Comparison of ENCODE assay signal across 1 cellular context in the genomic region with DNA sequence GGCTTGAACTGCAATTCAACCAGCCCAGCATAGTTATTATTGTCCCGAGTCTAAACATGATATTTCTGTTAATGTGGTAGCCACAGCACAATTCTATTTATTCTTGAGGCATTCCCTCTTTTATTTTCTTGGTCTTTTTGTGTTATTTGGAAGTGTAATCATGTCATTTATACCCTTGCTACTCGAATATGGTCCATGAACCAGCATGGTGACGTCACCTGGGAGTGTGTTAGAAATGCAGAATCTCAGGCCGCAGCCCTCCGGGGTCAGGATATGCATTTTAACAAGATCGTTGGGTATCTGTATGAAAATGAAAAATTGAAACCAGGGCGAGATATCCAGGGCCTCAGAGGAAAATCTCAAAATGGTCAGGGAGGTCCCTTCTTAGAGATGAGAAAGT.
TF ChIP-seq lines count a peak whose summit lies in the region.

No MANE protein-coding gene starts in this region.

TF ChIP-seq in K562, 482 proteins besides CTCF, POLR2A, EP300 and RAD21 (continued from another document):
- TF ChIP-seq, protein P1, sequence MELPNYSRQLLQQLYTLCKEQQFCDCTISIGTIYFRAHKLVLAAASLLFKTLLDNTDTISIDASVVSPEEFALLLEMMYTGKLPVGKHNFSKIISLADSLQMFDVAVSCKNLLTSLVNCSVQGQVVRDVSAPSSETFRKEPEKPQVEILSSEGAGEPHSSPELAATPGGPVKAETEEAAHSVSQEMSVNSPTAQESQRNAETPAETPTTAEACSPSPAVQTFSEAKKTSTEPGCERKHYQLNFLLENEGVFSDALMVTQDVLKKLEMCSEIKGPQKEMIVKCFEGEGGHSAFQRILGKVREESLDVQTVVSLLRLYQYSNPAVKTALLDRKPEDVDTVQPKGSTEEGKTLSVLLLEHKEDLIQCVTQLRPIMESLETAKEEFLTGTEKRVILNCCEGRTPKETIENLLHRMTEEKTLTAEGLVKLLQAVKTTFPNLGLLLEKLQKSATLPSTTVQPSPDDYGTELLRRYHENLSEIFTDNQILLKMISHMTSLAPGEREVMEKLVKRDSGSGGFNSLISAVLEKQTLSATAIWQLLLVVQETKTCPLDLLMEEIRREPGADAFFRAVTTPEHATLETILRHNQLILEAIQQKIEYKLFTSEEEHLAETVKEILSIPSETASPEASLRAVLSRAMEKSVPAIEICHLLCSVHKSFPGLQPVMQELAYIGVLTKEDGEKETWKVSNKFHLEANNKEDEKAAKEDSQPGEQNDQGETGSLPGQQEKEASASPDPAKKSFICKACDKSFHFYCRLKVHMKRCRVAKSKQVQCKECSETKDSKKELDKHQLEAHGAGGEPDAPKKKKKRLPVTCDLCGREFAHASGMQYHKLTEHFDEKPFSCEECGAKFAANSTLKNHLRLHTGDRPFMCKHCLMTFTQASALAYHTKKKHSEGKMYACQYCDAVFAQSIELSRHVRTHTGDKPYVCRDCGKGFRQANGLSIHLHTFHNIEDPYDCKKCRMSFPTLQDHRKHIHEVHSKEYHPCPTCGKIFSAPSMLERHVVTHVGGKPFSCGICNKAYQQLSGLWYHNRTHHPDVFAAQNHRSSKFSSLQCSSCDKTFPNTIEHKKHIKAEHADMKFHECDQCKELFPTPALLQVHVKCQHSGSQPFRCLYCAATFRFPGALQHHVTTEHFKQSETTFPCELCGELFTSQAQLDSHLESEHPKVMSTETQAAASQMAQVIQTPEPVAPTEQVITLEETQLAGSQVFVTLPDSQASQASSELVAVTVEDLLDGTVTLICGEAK (IDR thresholded peaks at IDR 0.05), result no peak
- TF ChIP-seq, protein P1 (CRISPR knock-in tag; IDR thresholded peaks at IDR 0.05), result no peak
